Comparison of ENCODE assay signal across 16 cellular contexts in genomic region chr3:65837604-65838003, GRCh38.
"Had no signal": no experiment of that assay in that cellular context is flagged by ENCODE, and none has a peak within 500 bp of the region (broad histone marks: within the 10 kb centered on the region; RNA-seq: fewer than 3 reads in every experiment).

No MANE protein-coding gene starts in this region.

- H3K79me2 ChIP-seq: parathyroid adenoma had no signal

- FAIRE-seq: kidney had no signal

- H3K4me3 ChIP-seq: breast epithelium, hepatocyte, neural progenitor cell, skin epidermis, uterus had no signal

- H3K27me3 Mint-ChIP-seq: activated CD8-positive, alpha-beta memory T cell treated with anti-CD3 and anti-CD28 coated beads, Interleukin-2, amount 10 ng/mL, durations not matched to agents 7 days and 5 days had no signal

- H3K9ac ChIP-seq: neural progenitor cell, parathyroid adenoma had no signal

- H3K9me3 ChIP-seq: breast epithelium, uterus had no signal

- H3K27me3 ChIP-seq: breast epithelium, hepatocyte, neural progenitor cell, uterus had no signal

- ATAC-seq: activated CD8-positive, alpha-beta memory T cell treated with anti-CD3 and anti-CD28 coated beads, Interleukin-2, amount 10 ng/mL, durations not matched to agents 7 days and 5 days had no signal

- DNase-seq: activated CD4-positive, alpha-beta T cell treated with anti-CD3 and anti-CD28 coated beads, Interleukin-2, amount 50 U/mL, for 4 hours; activated CD4-positive, CD25-positive, alpha-beta regulatory T cell treated with anti-CD3 and anti-CD28 coated beads, Interleukin-2, amount 50 U/mL, for 72 hours; activated CD8-positive, alpha-beta memory T cell treated with anti-CD3 and anti-CD28 coated beads, Interleukin-2, amount 10 ng/mL, durations not matched to agents 7 days and 5 days; activated naive CD4-positive, alpha-beta T cell; aorta; dermis blood vessel endothelial cell; kidney; midbrain; retina; stimulated activated CD4-positive, alpha-beta T cell treated with anti-CD3 and anti-CD28 coated beads, Interleukin-4, amount 100 ng/mL, for 4 hours; uterus had no signal

- H3K27ac Mint-ChIP-seq: activated CD8-positive, alpha-beta memory T cell treated with anti-CD3 and anti-CD28 coated beads, Interleukin-2, amount 10 ng/mL, durations not matched to agents 7 days and 5 days; neural progenitor cell had no signal

- H2AFZ ChIP-seq: hepatocyte, neural progenitor cell, parathyroid adenoma had no signal

- H3K27ac ChIP-seq: breast epithelium, hepatocyte, neural progenitor cell, parathyroid adenoma, skin epidermis, uterus had no signal

- H3K4me1 ChIP-seq: uterus had no signal

- H3K4me2 ChIP-seq: hepatocyte, neural progenitor cell had no signal

- H3K36me3 ChIP-seq: breast epithelium, neural progenitor cell, uterus had no signal

- H3K4me1 Mint-ChIP-seq: activated CD8-positive, alpha-beta memory T cell treated with anti-CD3 and anti-CD28 coated beads, Interleukin-2, amount 10 ng/mL, durations not matched to agents 7 days and 5 days had no signal

- H3K4me3 Mint-ChIP-seq: activated CD8-positive, alpha-beta memory T cell treated with anti-CD3 and anti-CD28 coated beads, Interleukin-2, amount 10 ng/mL, durations not matched to agents 7 days and 5 days; neural progenitor cell had no signal
